1 cellular context compared by ENCODE assay signal in genomic region chr2:234427081-234428058, GRCh38.
A peak's percentile ranks its signal among the peaks of the same experiment; 100 is the strongest.
TF ChIP-seq lines count a peak whose summit lies in the region.

No MANE protein-coding gene starts in this region.

TF ChIP-seq in H1, 55 proteins besides CTCF, POLR2A, EP300 and RAD21 (continued from another document):
- TF ChIP-seq ATF2 (IDR thresholded peaks at IDR 0.05; ENCODE audit: low read length) (no peak), SUZ12 (IDR thresholded peaks at IDR 0.05; ENCODE audit: low read length) (no peak), RFX5 (IDR thresholded peaks at IDR 0.05; ENCODE audit: borderline replicate concordance, low read depth, low read length) (no peak), YY1 (IDR thresholded peaks at IDR 0.05; ENCODE audit: low read depth, low read length) (no peak), ATF3 (IDR thresholded peaks at IDR 0.05; ENCODE audit: insufficient read depth, low read depth, low read length) (no peak), SP1 (IDR thresholded peaks at IDR 0.05; ENCODE audit: low read depth, low read length) (peak; percentile 65), E2F6 (IDR thresholded peaks at IDR 0.05) (no peak), RXRA (IDR thresholded peaks at IDR 0.05; ENCODE audit: insufficient read depth, low read depth, low read length) (0 out of 2 replicates have a peak, but pooled peaks have one; percentile 25), TAF1 (IDR thresholded peaks at IDR 0.05; ENCODE audit: low read depth, low read length) (no peak), BCL11A (IDR thresholded peaks at IDR 0.05; ENCODE audit: low read depth in 2 of 2, low read length in 2 of 2) (no peak), USF2 (IDR thresholded peaks at IDR 0.05; ENCODE audit: low read length) (no peak), BRCA1 (IDR thresholded peaks at IDR 0.05; ENCODE audit: low read depth, low read length) (no peak), SIN3A (conservative IDR thresholded peaks at IDR 0.05 in 1 of 2, IDR thresholded peaks at IDR 0.05 in 1 of 2; ENCODE audit: low read depth in 1 of 2, low read length in 2 of 2) (no peak), SIX5 (IDR thresholded peaks at IDR 0.05; ENCODE audit: low read depth, low read length) (no peak), GABPA (IDR thresholded peaks at IDR 0.05; ENCODE audit: borderline replicate concordance, insufficient read depth, low read length) (no peak), TEAD4 (IDR thresholded peaks at IDR 0.05; ENCODE audit: low read depth, low read length) (peak; percentile 95), JUND (IDR thresholded peaks at IDR 0.05; ENCODE audit: low read length) (no peak), CHD2 (IDR thresholded peaks at IDR 0.05; ENCODE audit: low read length) (no peak), RNF2 (IDR thresholded peaks at IDR 0.05; ENCODE audit: borderline replicate concordance, low read depth, low read length, missing control alignments, poor library complexity, severe bottlenecking) (no peak), CHD7 (IDR thresholded peaks at IDR 0.05; ENCODE audit: insufficient replicate concordance, low read length) (peak; percentile 57), TCF12 (IDR thresholded peaks at IDR 0.05; ENCODE audit: low read depth, low read length) (peak; percentile 86; the same call in 1 of the 2 replicates), CBX8 (IDR thresholded peaks at IDR 0.05; ENCODE audit: borderline replicate concordance, low read depth, low read length) (no peak), NRF1 (IDR thresholded peaks at IDR 0.05; ENCODE audit: low read depth, low read length) (no peak), POLR2AphosphoS5 (IDR thresholded peaks at IDR 0.05; ENCODE audit: low read depth, low read length) (peak; percentile 92), CBX5 (IDR thresholded peaks at IDR 0.05; ENCODE audit: low read depth, low read length) (no peak), CHD1 (IDR thresholded peaks at IDR 0.05; ENCODE audit: low read depth, low read length) (no peak), CTBP2 (IDR thresholded peaks at IDR 0.05; ENCODE audit: borderline replicate concordance, insufficient read depth, insufficient read length, low read length) (no peak), SP2 (IDR thresholded peaks at IDR 0.05; ENCODE audit: low read length) (no peak), SIRT6 (IDR thresholded peaks at IDR 0.05; ENCODE audit: low read length) (no peak), MAFK (IDR thresholded peaks at IDR 0.05; ENCODE audit: low read depth, low read length) (no peak), HDAC2 (IDR thresholded peaks at IDR 0.05; ENCODE audit: borderline replicate concordance in 1 of 2, low read depth in 2 of 2, low read length in 2 of 2) (no peak), SP4 (IDR thresholded peaks at IDR 0.05; ENCODE audit: low read length) (no peak)
